Comparison of ENCODE assay signal across 3 cellular contexts in the genomic region with DNA sequence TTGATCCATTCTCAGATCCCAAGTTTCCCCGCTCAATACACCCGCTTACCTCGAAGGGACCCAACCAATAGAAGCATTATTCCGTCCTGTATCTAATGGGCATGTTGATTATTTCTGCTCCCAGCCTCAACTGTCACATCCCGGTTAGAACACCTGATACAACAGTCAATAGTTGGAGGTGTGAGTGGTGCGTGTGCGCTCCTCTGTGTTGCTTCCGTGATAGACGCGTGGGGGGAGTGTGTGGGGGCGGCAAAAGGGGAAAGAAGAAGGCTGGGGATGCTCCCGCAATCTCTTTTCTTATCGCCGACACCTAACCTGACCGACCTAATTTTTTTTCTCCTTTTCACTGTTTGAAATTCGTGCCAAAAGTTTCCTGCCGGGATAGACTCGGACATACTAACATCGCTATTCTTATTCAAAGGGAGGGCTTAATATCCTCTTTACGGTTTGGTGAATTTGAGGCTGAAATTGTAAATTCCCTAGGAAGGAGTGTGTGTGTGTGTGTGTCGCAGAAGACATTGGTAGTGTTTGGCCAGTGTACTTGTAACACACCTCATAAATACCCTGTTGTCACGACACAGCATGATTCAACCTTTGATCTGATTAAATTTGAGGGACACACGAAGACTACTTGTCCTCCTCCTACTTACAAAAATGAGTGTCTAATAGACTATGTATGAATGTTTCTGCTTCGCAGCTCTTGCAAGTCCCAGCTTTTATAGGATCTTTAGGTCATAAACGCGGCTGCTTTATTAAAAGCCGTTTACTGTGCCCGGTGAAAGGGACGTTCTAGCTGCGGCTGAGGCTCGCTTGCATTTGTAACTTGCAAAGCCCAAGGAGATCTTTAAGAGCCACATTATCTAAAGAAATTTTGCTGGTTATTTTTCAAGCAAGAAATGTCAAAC.
TF ChIP-seq lines count a peak whose summit lies in the region.

No MANE protein-coding gene starts in this region.

TF ChIP-seq in SK-N-SH, 30 proteins besides CTCF, POLR2A, EP300 and RAD21 (continued from another document):
- TF ChIP-seq, protein P1, sequence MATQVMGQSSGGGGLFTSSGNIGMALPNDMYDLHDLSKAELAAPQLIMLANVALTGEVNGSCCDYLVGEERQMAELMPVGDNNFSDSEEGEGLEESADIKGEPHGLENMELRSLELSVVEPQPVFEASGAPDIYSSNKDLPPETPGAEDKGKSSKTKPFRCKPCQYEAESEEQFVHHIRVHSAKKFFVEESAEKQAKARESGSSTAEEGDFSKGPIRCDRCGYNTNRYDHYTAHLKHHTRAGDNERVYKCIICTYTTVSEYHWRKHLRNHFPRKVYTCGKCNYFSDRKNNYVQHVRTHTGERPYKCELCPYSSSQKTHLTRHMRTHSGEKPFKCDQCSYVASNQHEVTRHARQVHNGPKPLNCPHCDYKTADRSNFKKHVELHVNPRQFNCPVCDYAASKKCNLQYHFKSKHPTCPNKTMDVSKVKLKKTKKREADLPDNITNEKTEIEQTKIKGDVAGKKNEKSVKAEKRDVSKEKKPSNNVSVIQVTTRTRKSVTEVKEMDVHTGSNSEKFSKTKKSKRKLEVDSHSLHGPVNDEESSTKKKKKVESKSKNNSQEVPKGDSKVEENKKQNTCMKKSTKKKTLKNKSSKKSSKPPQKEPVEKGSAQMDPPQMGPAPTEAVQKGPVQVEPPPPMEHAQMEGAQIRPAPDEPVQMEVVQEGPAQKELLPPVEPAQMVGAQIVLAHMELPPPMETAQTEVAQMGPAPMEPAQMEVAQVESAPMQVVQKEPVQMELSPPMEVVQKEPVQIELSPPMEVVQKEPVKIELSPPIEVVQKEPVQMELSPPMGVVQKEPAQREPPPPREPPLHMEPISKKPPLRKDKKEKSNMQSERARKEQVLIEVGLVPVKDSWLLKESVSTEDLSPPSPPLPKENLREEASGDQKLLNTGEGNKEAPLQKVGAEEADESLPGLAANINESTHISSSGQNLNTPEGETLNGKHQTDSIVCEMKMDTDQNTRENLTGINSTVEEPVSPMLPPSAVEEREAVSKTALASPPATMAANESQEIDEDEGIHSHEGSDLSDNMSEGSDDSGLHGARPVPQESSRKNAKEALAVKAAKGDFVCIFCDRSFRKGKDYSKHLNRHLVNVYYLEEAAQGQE (IDR thresholded peaks at IDR 0.05; ENCODE audit: low read depth, low read length), result no peak
TF ChIP-seq in SK-N-SH: peak in this region for 0.

TF ChIP-seq in SK-N-SH treated with all-trans-retinoic acid at 6 μM for 48 hours, 23 proteins besides CTCF, POLR2A, EP300 and RAD21 (continues in another document):
- TF ChIP-seq, protein P2, sequence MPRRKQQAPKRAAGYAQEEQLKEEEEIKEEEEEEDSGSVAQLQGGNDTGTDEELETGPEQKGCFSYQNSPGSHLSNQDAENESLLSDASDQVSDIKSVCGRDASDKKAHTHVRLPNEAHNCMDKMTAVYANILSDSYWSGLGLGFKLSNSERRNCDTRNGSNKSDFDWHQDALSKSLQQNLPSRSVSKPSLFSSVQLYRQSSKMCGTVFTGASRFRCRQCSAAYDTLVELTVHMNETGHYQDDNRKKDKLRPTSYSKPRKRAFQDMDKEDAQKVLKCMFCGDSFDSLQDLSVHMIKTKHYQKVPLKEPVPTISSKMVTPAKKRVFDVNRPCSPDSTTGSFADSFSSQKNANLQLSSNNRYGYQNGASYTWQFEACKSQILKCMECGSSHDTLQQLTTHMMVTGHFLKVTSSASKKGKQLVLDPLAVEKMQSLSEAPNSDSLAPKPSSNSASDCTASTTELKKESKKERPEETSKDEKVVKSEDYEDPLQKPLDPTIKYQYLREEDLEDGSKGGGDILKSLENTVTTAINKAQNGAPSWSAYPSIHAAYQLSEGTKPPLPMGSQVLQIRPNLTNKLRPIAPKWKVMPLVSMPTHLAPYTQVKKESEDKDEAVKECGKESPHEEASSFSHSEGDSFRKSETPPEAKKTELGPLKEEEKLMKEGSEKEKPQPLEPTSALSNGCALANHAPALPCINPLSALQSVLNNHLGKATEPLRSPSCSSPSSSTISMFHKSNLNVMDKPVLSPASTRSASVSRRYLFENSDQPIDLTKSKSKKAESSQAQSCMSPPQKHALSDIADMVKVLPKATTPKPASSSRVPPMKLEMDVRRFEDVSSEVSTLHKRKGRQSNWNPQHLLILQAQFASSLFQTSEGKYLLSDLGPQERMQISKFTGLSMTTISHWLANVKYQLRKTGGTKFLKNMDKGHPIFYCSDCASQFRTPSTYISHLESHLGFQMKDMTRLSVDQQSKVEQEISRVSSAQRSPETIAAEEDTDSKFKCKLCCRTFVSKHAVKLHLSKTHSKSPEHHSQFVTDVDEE (CRISPR knock-in tag; IDR thresholded peaks at IDR 0.05), result no peak
- TF ChIP-seq RARB (CRISPR knock-in tag; IDR thresholded peaks at IDR 0.05) (no peak), ZNF565 (CRISPR knock-in tag; conservative IDR thresholded peaks at IDR 0.05; ENCODE audit: low read depth) (no peak), OSR1 (CRISPR knock-in tag; IDR thresholded peaks at IDR 0.05) (no peak), ZFP3 (CRISPR knock-in tag; IDR thresholded peaks at IDR 0.05) (no peak), TCF4 (CRISPR knock-in tag; IDR thresholded peaks at IDR 0.05; ENCODE audit: borderline replicate concordance) (no peak), ESRRG (CRISPR knock-in tag; IDR thresholded peaks at IDR 0.05) (no peak), TOX (CRISPR knock-in tag; IDR thresholded peaks at IDR 0.05; ENCODE audit: borderline replicate concordance) (no peak), CSDC2 (CRISPR knock-in tag; IDR thresholded peaks at IDR 0.05) (no peak), ZNF8 (CRISPR knock-in tag; IDR thresholded peaks at IDR 0.05) (no peak), ZFP30 (CRISPR knock-in tag; IDR thresholded peaks at IDR 0.05) (no peak)
- TF ChIP-seq, protein P3, sequence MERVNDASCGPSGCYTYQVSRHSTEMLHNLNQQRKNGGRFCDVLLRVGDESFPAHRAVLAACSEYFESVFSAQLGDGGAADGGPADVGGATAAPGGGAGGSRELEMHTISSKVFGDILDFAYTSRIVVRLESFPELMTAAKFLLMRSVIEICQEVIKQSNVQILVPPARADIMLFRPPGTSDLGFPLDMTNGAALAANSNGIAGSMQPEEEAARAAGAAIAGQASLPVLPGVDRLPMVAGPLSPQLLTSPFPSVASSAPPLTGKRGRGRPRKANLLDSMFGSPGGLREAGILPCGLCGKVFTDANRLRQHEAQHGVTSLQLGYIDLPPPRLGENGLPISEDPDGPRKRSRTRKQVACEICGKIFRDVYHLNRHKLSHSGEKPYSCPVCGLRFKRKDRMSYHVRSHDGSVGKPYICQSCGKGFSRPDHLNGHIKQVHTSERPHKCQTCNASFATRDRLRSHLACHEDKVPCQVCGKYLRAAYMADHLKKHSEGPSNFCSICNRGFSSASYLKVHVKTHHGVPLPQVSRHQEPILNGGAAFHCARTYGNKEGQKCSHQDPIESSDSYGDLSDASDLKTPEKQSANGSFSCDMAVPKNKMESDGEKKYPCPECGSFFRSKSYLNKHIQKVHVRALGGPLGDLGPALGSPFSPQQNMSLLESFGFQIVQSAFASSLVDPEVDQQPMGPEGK (CRISPR knock-in tag; IDR thresholded peaks at IDR 0.05; ENCODE audit: borderline replicate concordance), result no peak
- TF ChIP-seq, protein P4, sequence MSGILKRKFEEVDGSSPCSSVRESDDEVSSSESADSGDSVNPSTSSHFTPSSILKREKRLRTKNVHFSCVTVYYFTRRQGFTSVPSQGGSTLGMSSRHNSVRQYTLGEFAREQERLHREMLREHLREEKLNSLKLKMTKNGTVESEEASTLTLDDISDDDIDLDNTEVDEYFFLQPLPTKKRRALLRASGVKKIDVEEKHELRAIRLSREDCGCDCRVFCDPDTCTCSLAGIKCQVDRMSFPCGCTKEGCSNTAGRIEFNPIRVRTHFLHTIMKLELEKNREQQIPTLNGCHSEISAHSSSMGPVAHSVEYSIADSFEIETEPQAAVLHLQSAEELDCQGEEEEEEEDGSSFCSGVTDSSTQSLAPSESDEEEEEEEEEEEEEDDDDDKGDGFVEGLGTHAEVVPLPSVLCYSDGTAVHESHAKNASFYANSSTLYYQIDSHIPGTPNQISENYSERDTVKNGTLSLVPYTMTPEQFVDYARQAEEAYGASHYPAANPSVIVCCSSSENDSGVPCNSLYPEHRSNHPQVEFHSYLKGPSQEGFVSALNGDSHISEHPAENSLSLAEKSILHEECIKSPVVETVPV (CRISPR knock-in tag; IDR thresholded peaks at IDR 0.05), result no peak
- TF ChIP-seq, protein P5, sequence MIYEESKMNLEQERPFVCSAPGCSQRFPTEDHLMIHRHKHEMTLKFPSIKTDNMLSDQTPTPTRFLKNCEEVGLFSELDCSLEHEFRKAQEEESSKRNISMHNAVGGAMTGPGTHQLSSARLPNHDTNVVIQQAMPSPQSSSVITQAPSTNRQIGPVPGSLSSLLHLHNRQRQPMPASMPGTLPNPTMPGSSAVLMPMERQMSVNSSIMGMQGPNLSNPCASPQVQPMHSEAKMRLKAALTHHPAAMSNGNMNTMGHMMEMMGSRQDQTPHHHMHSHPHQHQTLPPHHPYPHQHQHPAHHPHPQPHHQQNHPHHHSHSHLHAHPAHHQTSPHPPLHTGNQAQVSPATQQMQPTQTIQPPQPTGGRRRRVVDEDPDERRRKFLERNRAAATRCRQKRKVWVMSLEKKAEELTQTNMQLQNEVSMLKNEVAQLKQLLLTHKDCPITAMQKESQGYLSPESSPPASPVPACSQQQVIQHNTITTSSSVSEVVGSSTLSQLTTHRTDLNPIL (CRISPR knock-in tag; IDR thresholded peaks at IDR 0.05; ENCODE audit: low read depth), result no peak

TF ChIP-seq in HEK293, 187 proteins besides CTCF, POLR2A, EP300 and RAD21 (continued from another document and continues in another):
- TF ChIP-seq, protein P6, sequence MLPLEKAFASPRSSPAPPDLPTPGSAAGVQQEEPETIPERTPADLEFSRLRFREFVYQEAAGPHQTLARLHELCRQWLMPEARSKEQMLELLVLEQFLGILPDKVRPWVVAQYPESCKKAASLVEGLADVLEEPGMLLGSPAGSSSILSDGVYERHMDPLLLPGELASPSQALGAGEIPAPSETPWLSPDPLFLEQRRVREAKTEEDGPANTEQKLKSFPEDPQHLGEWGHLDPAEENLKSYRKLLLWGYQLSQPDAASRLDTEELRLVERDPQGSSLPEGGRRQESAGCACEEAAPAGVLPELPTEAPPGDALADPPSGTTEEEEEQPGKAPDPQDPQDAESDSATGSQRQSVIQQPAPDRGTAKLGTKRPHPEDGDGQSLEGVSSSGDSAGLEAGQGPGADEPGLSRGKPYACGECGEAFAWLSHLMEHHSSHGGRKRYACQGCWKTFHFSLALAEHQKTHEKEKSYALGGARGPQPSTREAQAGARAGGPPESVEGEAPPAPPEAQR (tag by site-specific recombination; IDR thresholded peaks at IDR 0.05), result no peak
- no peak for TF ChIP-seq ZNF677 (tag by site-specific recombination; IDR thresholded peaks at IDR 0.05)
- TF ChIP-seq TCF7L2 (IDR thresholded peaks at IDR 0.05; ENCODE audit: borderline replicate concordance, low read depth, low read length), result peak; percentile 24; the same call in 1 of the 2 replicates
- no peak for TF ChIP-seq ZNF654 (tag by site-specific recombination; IDR thresholded peaks at IDR 0.05; ENCODE audit: low read depth)
- no peak for TF ChIP-seq SP7 (tag by site-specific recombination; IDR thresholded peaks at IDR 0.05)
- TF ChIP-seq ZNF423 (tag by site-specific recombination; IDR thresholded peaks at IDR 0.05), result no peak
- TF ChIP-seq MZF1 (tag by site-specific recombination; IDR thresholded peaks at IDR 0.05; ENCODE audit: borderline replicate concordance), result no peak
- TF ChIP-seq ZFHX2 (tag by site-specific recombination; conservative IDR thresholded peaks at IDR 0.05), result peak; percentile 42; the same call in 1 of the 2 replicates
- TF ChIP-seq YY1 (tag by site-specific recombination; IDR thresholded peaks at IDR 0.05), result no peak
- TF ChIP-seq, protein P7, sequence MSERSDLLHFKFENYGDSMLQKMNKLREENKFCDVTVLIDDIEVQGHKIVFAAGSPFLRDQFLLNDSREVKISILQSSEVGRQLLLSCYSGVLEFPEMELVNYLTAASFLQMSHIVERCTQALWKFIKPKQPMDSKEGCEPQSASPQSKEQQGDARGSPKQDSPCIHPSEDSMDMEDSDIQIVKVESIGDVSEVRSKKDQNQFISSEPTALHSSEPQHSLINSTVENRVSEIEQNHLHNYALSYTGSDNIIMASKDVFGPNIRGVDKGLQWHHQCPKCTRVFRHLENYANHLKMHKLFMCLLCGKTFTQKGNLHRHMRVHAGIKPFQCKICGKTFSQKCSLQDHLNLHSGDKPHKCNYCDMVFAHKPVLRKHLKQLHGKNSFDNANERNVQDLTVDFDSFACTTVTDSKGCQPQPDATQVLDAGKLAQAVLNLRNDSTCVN (tag by site-specific recombination; optimal IDR thresholded peaks at IDR 0.05), result no peak
- TF ChIP-seq SETDB1 (IDR thresholded peaks at IDR 0.05; ENCODE audit: insufficient read length, low read length), result no peak
- TF ChIP-seq ZNF341 (tag by site-specific recombination; IDR thresholded peaks at IDR 0.05; ENCODE audit: low read depth), result no peak
- TF ChIP-seq ZNF585B (tag by site-specific recombination; IDR thresholded peaks at IDR 0.05), result no peak
- TF ChIP-seq, protein P8, sequence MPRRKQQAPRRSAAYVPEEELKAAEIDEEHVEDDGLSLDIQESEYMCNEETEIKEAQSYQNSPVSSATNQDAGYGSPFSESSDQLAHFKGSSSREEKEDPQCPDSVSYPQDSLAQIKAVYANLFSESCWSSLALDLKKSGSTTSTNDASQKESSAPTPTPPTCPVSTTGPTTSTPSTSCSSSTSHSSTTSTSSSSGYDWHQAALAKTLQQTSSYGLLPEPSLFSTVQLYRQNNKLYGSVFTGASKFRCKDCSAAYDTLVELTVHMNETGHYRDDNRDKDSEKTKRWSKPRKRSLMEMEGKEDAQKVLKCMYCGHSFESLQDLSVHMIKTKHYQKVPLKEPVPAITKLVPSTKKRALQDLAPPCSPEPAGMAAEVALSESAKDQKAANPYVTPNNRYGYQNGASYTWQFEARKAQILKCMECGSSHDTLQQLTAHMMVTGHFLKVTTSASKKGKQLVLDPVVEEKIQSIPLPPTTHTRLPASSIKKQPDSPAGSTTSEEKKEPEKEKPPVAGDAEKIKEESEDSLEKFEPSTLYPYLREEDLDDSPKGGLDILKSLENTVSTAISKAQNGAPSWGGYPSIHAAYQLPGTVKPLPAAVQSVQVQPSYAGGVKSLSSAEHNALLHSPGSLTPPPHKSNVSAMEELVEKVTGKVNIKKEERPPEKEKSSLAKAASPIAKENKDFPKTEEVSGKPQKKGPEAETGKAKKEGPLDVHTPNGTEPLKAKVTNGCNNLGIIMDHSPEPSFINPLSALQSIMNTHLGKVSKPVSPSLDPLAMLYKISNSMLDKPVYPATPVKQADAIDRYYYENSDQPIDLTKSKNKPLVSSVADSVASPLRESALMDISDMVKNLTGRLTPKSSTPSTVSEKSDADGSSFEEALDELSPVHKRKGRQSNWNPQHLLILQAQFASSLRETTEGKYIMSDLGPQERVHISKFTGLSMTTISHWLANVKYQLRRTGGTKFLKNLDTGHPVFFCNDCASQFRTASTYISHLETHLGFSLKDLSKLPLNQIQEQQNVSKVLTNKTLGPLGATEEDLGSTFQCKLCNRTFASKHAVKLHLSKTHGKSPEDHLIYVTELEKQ (tag by site-specific recombination; IDR thresholded peaks at IDR 0.05; ENCODE audit: borderline replicate concordance), result no peak
- TF ChIP-seq REPIN1 (tag by site-specific recombination; IDR thresholded peaks at IDR 0.05; ENCODE audit: low read depth), result no peak
- TF ChIP-seq ZNF776 (tag by site-specific recombination; IDR thresholded peaks at IDR 0.05; ENCODE audit: borderline replicate concordance), result no peak
- TF ChIP-seq ZNF664 (tag by site-specific recombination; IDR thresholded peaks at IDR 0.05), result no peak
- TF ChIP-seq ZNF146 (tag by site-specific recombination; IDR thresholded peaks at IDR 0.05), result no peak
- TF ChIP-seq BCL11B (tag by site-specific recombination; IDR thresholded peaks at IDR 0.05; ENCODE audit: low read depth), result no peak
- no peak for TF ChIP-seq ZNF114 (tag by site-specific recombination; IDR thresholded peaks at IDR 0.05)
